10 cellular contexts compared by ENCODE assay signal in the genomic region with DNA sequence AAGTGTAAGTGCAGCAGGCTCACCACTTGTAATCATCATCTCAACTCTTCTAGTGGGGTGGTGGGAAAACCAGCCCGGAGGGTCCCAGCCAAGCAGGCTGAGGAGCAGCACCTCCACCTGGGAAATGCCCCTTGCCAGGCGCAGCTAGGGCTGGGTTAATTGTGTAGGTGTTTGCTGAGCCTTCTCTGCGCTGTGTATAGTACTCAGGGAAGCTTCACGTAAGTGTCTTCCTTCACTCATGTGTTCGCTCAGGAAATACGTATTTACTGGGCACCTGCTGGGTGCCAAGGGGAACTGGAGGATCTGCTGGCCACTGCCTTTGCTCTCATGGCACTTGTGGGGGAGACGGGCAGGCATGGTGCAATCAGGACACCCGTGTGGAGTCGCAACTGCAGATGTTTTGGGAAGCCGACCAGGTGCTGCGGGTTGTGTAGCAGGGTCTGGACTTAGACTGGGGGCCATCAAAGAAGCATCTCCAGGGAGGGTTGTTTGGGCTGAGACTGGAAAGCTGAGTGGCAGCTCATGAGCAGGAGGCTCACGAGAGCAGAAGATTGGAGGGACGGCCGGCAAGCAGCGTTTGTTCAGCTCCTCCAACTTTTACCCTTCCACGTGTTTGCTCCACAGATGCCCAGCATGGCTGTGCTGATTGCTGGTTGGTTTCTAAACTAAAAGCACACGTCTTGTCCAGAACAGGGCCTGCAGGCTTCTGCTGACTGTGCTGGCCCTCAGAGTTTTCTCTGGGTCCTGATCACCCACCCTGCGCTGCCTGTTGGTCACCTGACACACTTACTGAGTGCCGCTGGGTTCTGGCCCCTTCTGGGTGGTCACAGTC.
DNase-seq lines count a peak whose midpoint lies in the region; ATAC-seq, FAIRE-seq and TF ChIP-seq lines count a peak whose summit lies in the region.
"Had no signal": no experiment of that assay in that cellular context is flagged by ENCODE, and none has a peak within 500 bp of the region (broad histone marks: within the 10 kb centered on the region; RNA-seq: fewer than 3 reads in every experiment).

No MANE protein-coding gene starts in this region.

- no peaks in the 10 kb centered on the region for H3K9me2 ChIP-seq in GM23248 (ENCODE audit: insufficient read depth)

- peak overlapping the region; percentile 89 for H3K9ac ChIP-seq in GM23248

- CTCF ChIA-PET in activated CD4-positive, alpha-beta memory T cell treated with anti-CD3 and anti-CD28 coated beads for 36 hours (lab: Charles Lee), result interaction anchor here (2.8 kb wide), 1 partner anchor 167 kb away, joined by 13 read pairs; no protein-coding TSS in a partner anchor

- POLR2A ChIA-PET in activated CD4-positive, alpha-beta memory T cell treated with anti-CD3 and anti-CD28 coated beads for 36 hours (lab: Charles Lee), result interaction anchor here (0.5 to 0.7 kb wide), 2 partner anchors 59 to 164 kb away, joined by 3 read pairs; partner anchors contain the start of gene LDLRAD4

- no peak overlapping the region for H3K4me3 ChIP-seq in GM23248
- peak overlapping the region in 3 of 4 donors; percentile 43 to 49 (median 45) for H3K4me3 ChIP-seq in esophagus muscularis mucosa
- H3K4me3 ChIP-seq in sigmoid colon, result no peak overlapping the region

- H3K27ac ChIP-seq in GM23248 (peak overlapping the region; percentile 79; the same call in 1 of the 2 replicates), esophagus muscularis mucosa (replicated peaks in 1 of 4) (peak overlapping the region; percentile 70 to 86 (median 84)), sigmoid colon (peak overlapping the region; percentile 66 to 86 (median 82))

- no peaks in the 10 kb centered on the region for H3K9me3 Mint-ChIP-seq in activated CD4-positive, alpha-beta memory T cell treated with anti-CD3 and anti-CD28 coated beads for 36 hours

- H3K27me3 Mint-ChIP-seq in activated CD4-positive, alpha-beta memory T cell treated with anti-CD3 and anti-CD28 coated beads for 36 hours, result no peaks in the 10 kb centered on the region

- intact Hi-C loops in activated CD4-positive, alpha-beta memory T cell treated with anti-CD3 and anti-CD28 coated beads for 36 hours (cut with micrococcal nuclease), result loop anchor here (1.0 kb wide), 1 partner anchor 55 kb away; no protein-coding TSS in a partner anchor
- intact Hi-C loops in esophagus muscularis mucosa (cut with DNase I), result no loop called here
- intact Hi-C loops in sigmoid colon (cut with DNase I), result loop anchor here (5.0 kb wide), 2 partner anchors 121 to 149 kb away; no protein-coding TSS in a partner anchor

- peak overlapping the region; percentile 97 for H3K27ac Mint-ChIP-seq in activated CD4-positive, alpha-beta memory T cell treated with anti-CD3 and anti-CD28 coated beads for 36 hours

- TF ChIP-seq CTCF in esophagus muscularis mucosa (IDR thresholded peaks at IDR 0.05) (no peak), sigmoid colon (IDR thresholded peaks at IDR 0.05) (no peak)

- no peaks in the 10 kb centered on the region for H3K36me3 ChIP-seq in GM23248 (ENCODE audit: low read depth)
- H3K36me3 ChIP-seq in esophagus muscularis mucosa, result no peaks in the 10 kb centered on the region
- peaks cover 0 to 8% (median 0%) of the 10 kb centered on the region in 4 donors for H3K36me3 ChIP-seq in sigmoid colon

- no peak for ATAC-seq in HG03565 (IDR thresholded peaks at IDR 0.05; ENCODE audit: unreplicated experiment)
- no peak for ATAC-seq in HG02642 (IDR thresholded peaks at IDR 0.05; ENCODE audit: poor library complexity, unreplicated experiment)

- in situ Hi-C loops in GM23248 (cut with MboI), result no loop called here

- H3K79me2 ChIP-seq in GM23248 (ENCODE audit: insufficient read depth), result no peaks in the 10 kb centered on the region

- no peak for FAIRE-seq in HTR-8/SVneo (lab: Jason Lieb, UNC)

- TF ChIP-seq EP300 in esophagus muscularis mucosa (IDR thresholded peaks at IDR 0.05) (no peak), sigmoid colon (IDR thresholded peaks at IDR 0.05) (no peak)

- H2AFZ ChIP-seq in GM23248, result peak overlapping the region; percentile 89; the same call in 1 of the 2 replicates

- H3K9me3 ChIP-seq in GM23248 (ENCODE audit: low read depth) (no peaks in the 10 kb centered on the region), esophagus muscularis mucosa (no peaks in the 10 kb centered on the region), sigmoid colon (no peaks in the 10 kb centered on the region)

- peak overlapping the region; percentile 73 for H3K4me3 Mint-ChIP-seq in activated CD4-positive, alpha-beta memory T cell treated with anti-CD3 and anti-CD28 coated beads for 36 hours

- peaks cover 5% of the 10 kb centered on the region for H3K36me3 Mint-ChIP-seq in activated CD4-positive, alpha-beta memory T cell treated with anti-CD3 and anti-CD28 coated beads for 36 hours

- H3K27me3 ChIP-seq in GM23248 (replicated peaks; ENCODE audit: insufficient read depth) (no peaks in the 10 kb centered on the region), esophagus muscularis mucosa (no peaks in the 10 kb centered on the region), sigmoid colon (no peaks in the 10 kb centered on the region)

- DNase-seq in GM23248 (no peak), esophagus muscularis mucosa (ENCODE audit: extremely low spot score) (no peak), sigmoid colon (peak; percentile 64), HTR-8/SVneo (ENCODE audit: insufficient read length, low spot score) (no peak), GM19238 (ENCODE audit: insufficient read length, low spot score) (no peak)
- peak; percentile 22 for DNase-seq in activated CD4-positive, alpha-beta memory T cell treated with anti-CD3 and anti-CD28 coated beads for 36 hours
- DNase-seq: NCI-H146, nucleus accumbens had no signal

- no peak overlapping the region for H3K4me2 ChIP-seq in GM23248 (ENCODE audit: unreplicated experiment)

- H3K4me1 ChIP-seq in GM23248 (ENCODE audit: insufficient read depth) (peaks cover 14% of the 10 kb centered on the region), esophagus muscularis mucosa (peaks cover 61 to 72% (median 66%) of the 10 kb centered on the region in 4 donors), sigmoid colon (peaks cover 0 to 57% (median 36%) of the 10 kb centered on the region in 4 donors)

- no peaks in the 10 kb centered on the region for H4K20me1 ChIP-seq in GM23248 (ENCODE audit: insufficient read depth)

- 75 to 80% methylated on average over 19 of the region's 19 CpGs for WGBS in GM23248 (ENCODE audit: low coverage in 1 of 2, low lambda C conversion rate in 2 of 2, missing lambda C conversion rate in 2 of 2), 2 experiments
- 93% methylated on average over 19 of the region's 19 CpGs for WGBS in esophagus muscularis mucosa
- WGBS in sigmoid colon, 2 donors, result 89 to 90% methylated on average over 19 of the region's 19 CpGs

- H3F3A ChIP-seq in GM23248 (ENCODE audit: insufficient read depth), result peaks cover 3% of the 10 kb centered on the region; the same call in 1 of the 2 replicates

- peaks cover 61% of the 10 kb centered on the region for H3K4me1 Mint-ChIP-seq in activated CD4-positive, alpha-beta memory T cell treated with anti-CD3 and anti-CD28 coated beads for 36 hours (ENCODE audit: low read depth)

- TF ChIP-seq POLR2A in esophagus muscularis mucosa (IDR thresholded peaks at IDR 0.05; ENCODE audit: low read depth) (no peak), sigmoid colon (IDR thresholded peaks at IDR 0.05) (no peak)

Comparison
In these comparisons a context has a peak if more than half of its experiments do, and no peak if none do; other contexts are left out.
1. DNase-seq: peak in activated CD4-positive, alpha-beta memory T cell treated with anti-CD3 and anti-CD28 coated beads for 36 hours (single experiment) and sigmoid colon (single experiment); none in GM23248 (single experiment), esophagus muscularis mucosa (single experiment), HTR-8/SVneo (single experiment) and GM19238 (single experiment).
2. H3K4me3 ChIP-seq: peak in esophagus muscularis mucosa (3 of 4); none in GM23248 (single experiment) and sigmoid colon (0 of 4).
3. Peak in every context shown above with its lines, with median percentiles within 50 percentile points of each other: H3K27ac ChIP-seq.